In genomic region chrX:57592894-57593215, GRCh38 we compare ENCODE assay signal across 8 cellular contexts. TPM values are rescaled to one million over a fixed set of nuclear protein-coding genes. Genes with fewer than 3 reads are reported as not detected.
DNase-seq lines count a peak whose midpoint lies in the region; ATAC-seq and TF ChIP-seq lines count a peak whose summit lies in the region.
"Not testable (repeated sequence)": the region's sequence is repeated elsewhere in the genome, so short reads cannot be mapped to it uniquely, and the experiment has no call there.

No MANE protein-coding gene starts in this region.

- not testable (repeated sequence) for H3K27me3 Mint-ChIP-seq in activated T-helper 2 cell treated with anti-CD3 and anti-CD28 coated beads, Interferon-gamma antibody, Interleukin-2, Interleukin-4, amounts not matched to agents 10 μg/mL and 5 μg/mL and 100 μg/mL, durations not matched to agents 14 hours and 24 hours and 36 hours (ENCODE audit: low read depth)

- not testable (repeated sequence) for H3K4me1 ChIP-seq in NT2/D1 (ENCODE audit: insufficient read depth, insufficient read length); mucosa of descending colon (ENCODE audit: low read depth); stomach smooth muscle (ENCODE audit: control insufficient read depth, insufficient read depth, low read length)
- H3K4me1 ChIP-seq in esophagus squamous epithelium, result peaks cover 0 to 46% (median 12%) of the 10 kb centered on the region in 3 donors

- not testable (repeated sequence) for TF ChIP-seq CTCF in esophagus squamous epithelium (IDR thresholded peaks at IDR 0.05); mucosa of descending colon (IDR thresholded peaks at IDR 0.05)

- intact Hi-C loops in activated T-helper 2 cell treated with anti-CD3 and anti-CD28 coated beads, Interferon-gamma antibody, Interleukin-2, Interleukin-4, amounts not matched to agents 10 μg/mL and 5 μg/mL and 100 μg/mL, durations not matched to agents 14 hours and 24 hours and 36 hours (cut with micrococcal nuclease), result loop anchor here (5.0 to 10.0 kb wide), 6 partner anchors 208 to 1031 kb away; partner anchors contain the start of genes FAAH2, SPIN3 and UBQLN2
- intact Hi-C loops in esophagus squamous epithelium (cut with DNase I); mucosa of descending colon (cut with DNase I, micrococcal nuclease): not testable (repeated sequence)

- H3K4me3 Mint-ChIP-seq in activated T-helper 2 cell treated with anti-CD3 and anti-CD28 coated beads, Interferon-gamma antibody, Interleukin-2, Interleukin-4, amounts not matched to agents 10 μg/mL and 5 μg/mL and 100 μg/mL, durations not matched to agents 14 hours and 24 hours and 36 hours (ENCODE audit: low read depth), result peak overlapping the region; percentile 64

- WGBS in esophagus squamous epithelium, 2 donors, result 66% methylated on average over 6 of the region's 15 CpGs; no CpG with 5 or more reads in 1 of the 2 donors

- H3K27ac ChIP-seq in esophagus squamous epithelium (peak overlapping the region; percentile 82 to 97 (median 92)), stomach smooth muscle (ENCODE audit: low read length) (peak overlapping the region; percentile 77)

- TF ChIP-seq POLR2A in esophagus squamous epithelium (IDR thresholded peaks at IDR 0.05), result not testable (repeated sequence)

- H3K36me3 Mint-ChIP-seq in activated T-helper 2 cell treated with anti-CD3 and anti-CD28 coated beads, Interferon-gamma antibody, Interleukin-2, Interleukin-4, amounts not matched to agents 10 μg/mL and 5 μg/mL and 100 μg/mL, durations not matched to agents 14 hours and 24 hours and 36 hours (ENCODE audit: low read depth), result peaks cover 30% of the 10 kb centered on the region

- peak overlapping the region; percentile 47 for H3K4me3 ChIP-seq in NT2/D1 (ENCODE audit: insufficient read length, low read depth)
- H3K4me3 ChIP-seq in esophagus squamous epithelium, result peak overlapping the region; percentile 40 to 77 (median 56)
- H3K4me3 ChIP-seq in mucosa of descending colon, result peak overlapping the region; percentile 26
- peak overlapping the region; percentile 43 to 68 for H3K4me3 ChIP-seq in stomach smooth muscle (ENCODE audit: low read length in 2 of 2)

- ATAC-seq in GM21526 (IDR thresholded peaks at IDR 0.05; ENCODE audit: low FRiP score, unreplicated experiment) (peak; percentile 56), HG03460 (IDR thresholded peaks at IDR 0.05; ENCODE audit: unreplicated experiment) (peak; percentile 46), mucosa of descending colon (peak; percentile 67)

- not testable (repeated sequence) for H3K27ac Mint-ChIP-seq in activated T-helper 2 cell treated with anti-CD3 and anti-CD28 coated beads, Interferon-gamma antibody, Interleukin-2, Interleukin-4, amounts not matched to agents 10 μg/mL and 5 μg/mL and 100 μg/mL, durations not matched to agents 14 hours and 24 hours and 36 hours

- H3K9me3 ChIP-seq in NT2/D1 (ENCODE audit: insufficient read depth, low read length); esophagus squamous epithelium; mucosa of descending colon; stomach smooth muscle (ENCODE audit: control insufficient read depth in 2 of 2, low read length in 2 of 2): not testable (repeated sequence)

- peak overlapping the region; percentile 76 for H3K9ac ChIP-seq in NT2/D1 (ENCODE audit: insufficient read length, low read depth)
- peak overlapping the region in 1 of 2 donors; percentile 60 for H3K9ac ChIP-seq in stomach smooth muscle (ENCODE audit: low read length in 2 of 2)

- DNase-seq in DMS79 treated with DMSO at 0.1 percent for 48 hours (lab: John Stamatoyannopoulos, UW) (peak; percentile 19), mucosa of descending colon (peak; percentile 32 to 63 (median 63))
- not testable (repeated sequence) for DNase-seq in NT2/D1 (ENCODE audit: low read depth, low spot score); esophagus squamous epithelium (lab: John Stamatoyannopoulos, UW)
- peak; percentile 10 for DNase-seq in activated T-helper 2 cell treated with anti-CD3 and anti-CD28 coated beads, Interferon-gamma antibody, Interleukin-2, Interleukin-4, amounts not matched to agents 10 μg/mL and 5 μg/mL and 100 μg/mL, durations not matched to agents 14 hours and 24 hours and 36 hours (ENCODE audit: low spot score)

- H3K4me1 Mint-ChIP-seq in activated T-helper 2 cell treated with anti-CD3 and anti-CD28 coated beads, Interferon-gamma antibody, Interleukin-2, Interleukin-4, amounts not matched to agents 10 μg/mL and 5 μg/mL and 100 μg/mL, durations not matched to agents 14 hours and 24 hours and 36 hours (ENCODE audit: low read depth), result peaks cover 24% of the 10 kb centered on the region

- H3K27me3 ChIP-seq in NT2/D1 (ENCODE audit: insufficient read depth, insufficient read length); esophagus squamous epithelium; stomach smooth muscle (ENCODE audit: control insufficient read depth in 1 of 2, insufficient read depth in 2 of 2, low read length in 2 of 2): not testable (repeated sequence)

- not testable (repeated sequence) for H3K9me3 Mint-ChIP-seq in activated T-helper 2 cell treated with anti-CD3 and anti-CD28 coated beads, Interferon-gamma antibody, Interleukin-2, Interleukin-4, amounts not matched to agents 10 μg/mL and 5 μg/mL and 100 μg/mL, durations not matched to agents 14 hours and 24 hours and 36 hours

- not testable (repeated sequence) for H3K36me3 ChIP-seq in NT2/D1 (ENCODE audit: insufficient read depth, insufficient read length, low read length); esophagus squamous epithelium; mucosa of descending colon (ENCODE audit: low read depth); stomach smooth muscle (ENCODE audit: control insufficient read depth in 2 of 2, insufficient read depth in 2 of 2, low read length in 2 of 2)

RNA-seq across cellular contexts. Expression of gene ZXDB, which starts 1.0 kb away (rescaled TPM):
- total RNA-seq in activated T-helper 2 cell treated with anti-CD3 and anti-CD28 coated beads, Interferon-gamma antibody, Interleukin-2, Interleukin-4, amounts not matched to agents 10 μg/mL and 5 μg/mL and 100 μg/mL, durations not matched to agents 14 hours and 24 hours and 36 hours, result 5.5 and 6.0 TPM in 2 replicates
- total RNA-seq in esophagus squamous epithelium (1 to 10 TPM; 3.2 to 8.4 (median 3.7) TPM), mucosa of descending colon (1 to 10 TPM; 6.2 to 8.7 (median 6.6) TPM)
